In the genomic region with DNA sequence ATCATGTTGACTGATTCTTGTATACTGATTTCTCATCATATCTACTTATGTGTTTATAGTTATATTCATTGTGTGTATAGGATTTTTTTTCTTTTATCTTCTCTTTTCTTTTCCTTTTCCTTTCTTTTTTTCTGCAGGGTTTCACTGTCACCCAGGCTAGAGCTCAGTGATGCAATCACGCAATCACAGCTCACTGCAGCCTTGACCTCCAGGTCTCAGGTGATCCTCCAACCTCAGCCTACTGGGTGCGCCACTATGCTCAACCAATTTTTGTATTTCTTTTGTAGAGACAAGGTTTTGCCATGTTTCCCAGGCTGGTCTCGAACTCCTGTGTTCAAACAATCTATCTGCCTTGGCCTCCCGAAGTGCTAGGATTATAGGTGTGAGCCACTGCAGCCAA, we compare ENCODE assay signal across 10 cellular contexts. TPM values are rescaled to one million over a fixed set of nuclear protein-coding genes. Genes with fewer than 3 reads are reported as not detected.
"Had no signal": no experiment of that assay in that cellular context is flagged by ENCODE, and none has a peak within 500 bp of the region (broad histone marks: within the 10 kb centered on the region; RNA-seq: fewer than 3 reads in every experiment).

No MANE protein-coding gene starts in this region.

- ATAC-seq: HCT116 had no signal

- H3K9ac ChIP-seq: GM23248 had no signal

- H3K36me3 ChIP-seq: HAP-1 had no signal

- H2AFZ ChIP-seq: GM23248 had no signal

- H3K27ac ChIP-seq: GM23248, HL-60 had no signal

- H3K4me1 ChIP-seq: HAP-1 had no signal

- DNase-seq: GM23248, GOT3, H7, HFFc6, IMR-90 had no signal

- H3K4me3 ChIP-seq: GM23248, HAP-1 had no signal

- H3K9me3 ChIP-seq: HAP-1 had no signal

RNA-seq across cellular contexts. Expression of a gene that starts 1.6 kb away (rescaled TPM):
- total RNA-seq: GM23248, H4, H7, HFFc6, HT1080, IMR-90 had no signal
- polyA plus RNA-seq: GM23248, IMR-90 had no signal
